17 cellular contexts compared by ENCODE assay signal in the genomic region with DNA sequence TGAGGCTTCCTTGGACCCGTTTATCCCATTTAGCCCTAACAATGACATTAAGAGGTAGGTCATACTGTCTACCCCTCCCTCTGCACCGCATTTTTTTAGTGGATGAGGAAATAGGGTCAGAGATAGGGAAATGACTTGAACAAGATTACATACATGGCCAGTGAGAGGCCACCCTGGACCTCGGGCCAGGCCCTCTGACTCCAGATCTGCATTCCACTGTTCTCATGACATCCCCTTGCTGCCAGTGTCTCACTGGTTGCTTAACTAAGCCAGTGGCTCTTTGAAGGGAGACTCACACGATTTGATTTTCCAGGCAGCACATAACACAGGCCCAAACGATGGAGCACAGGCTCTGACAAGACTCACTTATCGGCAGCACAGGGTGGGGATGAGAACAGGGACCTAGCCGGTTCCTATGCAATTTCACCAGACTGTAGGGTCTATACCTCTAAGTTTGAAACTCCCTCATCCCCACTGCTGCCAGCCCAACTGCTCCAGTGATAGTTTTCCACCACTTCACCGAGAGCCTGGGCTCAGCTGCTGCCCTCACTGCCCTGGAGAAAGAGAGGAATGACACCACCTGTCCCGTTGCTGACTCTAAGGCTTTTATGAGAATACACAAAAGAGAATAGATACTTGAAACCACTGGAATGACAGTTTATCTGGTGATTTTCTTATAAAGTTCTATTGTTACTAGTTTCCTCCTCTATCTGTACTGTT. TPM values are rescaled to one million over a fixed set of nuclear protein-coding genes. Genes with fewer than 3 reads are reported as not detected.
DNase-seq lines count a peak whose midpoint lies in the region; ATAC-seq and TF ChIP-seq lines count a peak whose summit lies in the region.
"Had no signal": no experiment of that assay in that cellular context is flagged by ENCODE, and none has a peak within 500 bp of the region (broad histone marks: within the 10 kb centered on the region; RNA-seq: fewer than 3 reads in every experiment).

No MANE protein-coding gene starts in this region.

- H3K9me3 ChIP-seq in KOPT-K1 (ENCODE audit: insufficient read depth, low read length, poor library complexity, severe bottlenecking) (peaks cover 7% of the 10 kb centered on the region), lower lobe of right lung (no peaks in the 10 kb centered on the region)
- H3K9me3 ChIP-seq: ovary had no signal

- peaks cover 26% of the 10 kb centered on the region for H3K4me1 ChIP-seq in lower lobe of right lung

- TF ChIP-seq CTCF in lower lobe of right lung (IDR thresholded peaks at IDR 0.05), result no peak

- H3K36me3 Mint-ChIP-seq in stimulated activated naive B cell treated with anti-CD40 and anti-IgM and Interleukin-4, amounts not matched to agents 10 μg/mL and 1 μg/mL and 100 μg/mL, for 72 hours, result peaks cover 48 to 77% of the 10 kb centered on the region in 2 donors

- no peaks in the 10 kb centered on the region for H3K27me3 Mint-ChIP-seq in stimulated activated naive B cell treated with anti-CD40 and anti-IgM and Interleukin-4, amounts not matched to agents 10 μg/mL and 1 μg/mL and 100 μg/mL, for 72 hours
- H3K27me3 Mint-ChIP-seq: dendritic cell treated with granulocyte-macrophage colony-stimulating factor and Interleukin-4, amounts not matched to agents 40 ng/mL and 50 ng/mL, for 4 days had no signal

- peak overlapping the region in 1 of 2 donors; percentile 65 for H3K4me3 Mint-ChIP-seq in stimulated activated naive B cell treated with anti-CD40 and anti-IgM and Interleukin-4, amounts not matched to agents 10 μg/mL and 1 μg/mL and 100 μg/mL, for 72 hours
- H3K4me3 Mint-ChIP-seq: dendritic cell treated with granulocyte-macrophage colony-stimulating factor and Interleukin-4, amounts not matched to agents 40 ng/mL and 50 ng/mL, for 4 days had no signal

- peaks cover 79 to 92% of the 10 kb centered on the region in 2 donors for H3K4me1 Mint-ChIP-seq in stimulated activated naive B cell treated with anti-CD40 and anti-IgM and Interleukin-4, amounts not matched to agents 10 μg/mL and 1 μg/mL and 100 μg/mL, for 72 hours

- H3K4me3 ChIP-seq in lower lobe of right lung, result no peak overlapping the region
- H3K4me3 ChIP-seq: ovary, suprapubic skin had no signal

- H3K9me3 Mint-ChIP-seq in stimulated activated naive B cell treated with anti-CD40 and anti-IgM and Interleukin-4, amounts not matched to agents 10 μg/mL and 1 μg/mL and 100 μg/mL, for 72 hours, result peaks cover 6 to 12% of the 10 kb centered on the region in 2 donors
- H3K9me3 Mint-ChIP-seq: dendritic cell treated with granulocyte-macrophage colony-stimulating factor and Interleukin-4, amounts not matched to agents 40 ng/mL and 50 ng/mL, for 4 days had no signal

- peak; percentile 36 to 37 for ATAC-seq in lower lobe of right lung
- ATAC-seq in stimulated activated naive B cell treated with anti-CD40 and anti-IgM and Interleukin-4, amounts not matched to agents 10 μg/mL and 1 μg/mL and 100 μg/mL, for 72 hours (replicated peaks), result no peak

- H3K36me3 ChIP-seq in KOPT-K1 (ENCODE audit: insufficient read depth, low read length), result peaks cover 5% of the 10 kb centered on the region; the same call in 1 of the 2 replicates
- H3K36me3 ChIP-seq in lower lobe of right lung, result peaks cover 13% of the 10 kb centered on the region
- H3K36me3 ChIP-seq: ovary had no signal

- peak overlapping the region; percentile 86 for H3K27ac Mint-ChIP-seq in stimulated activated naive B cell treated with anti-CD40 and anti-IgM and Interleukin-4, amounts not matched to agents 10 μg/mL and 1 μg/mL and 100 μg/mL, for 72 hours

- H3K27ac ChIP-seq in KOPT-K1 (ENCODE audit: low read depth, low read length, poor library complexity, severe bottlenecking) (peak overlapping the region; percentile 51), caudate nucleus (ENCODE audit: low read depth, low read length) (peak overlapping the region; percentile 1), lower lobe of right lung (no peak overlapping the region)
- H3K27ac ChIP-seq: ovary, suprapubic skin had no signal

- intact Hi-C loops in lower lobe of right lung (cut with DNase I), result no loop called here

- no peaks in the 10 kb centered on the region for H3K27me3 ChIP-seq in lower lobe of right lung (ENCODE audit: low read depth)
- H3K27me3 ChIP-seq: ovary, suprapubic skin had no signal

- DNase-seq in caudate nucleus (lab: John Stamatoyannopoulos, UW) (no peak), lower lobe of right lung (no peak), kidney tubule cell (ENCODE audit: low spot score) (no peak), hepatic stellate cell (ENCODE audit: low spot score) (no peak)
- no peak for DNase-seq in stimulated activated naive B cell treated with anti-CD40 and anti-IgM and Interleukin-4, amounts not matched to agents 10 μg/mL and 1 μg/mL and 100 μg/mL, for 72 hours
- no peak for DNase-seq in activated T-cell treated with anti-CD3 and anti-CD28 coated beads, Interleukin-2, amount 50 U/mL, for 1 hour
- DNase-seq: activated CD8-positive, alpha-beta memory T cell treated with anti-CD3 and anti-CD28 coated beads for 24 hours; activated gamma-delta T cell; DMS53; mesendoderm; NCI-H1092 treated with DMSO at 0.1 percent for 48 hours; NCI-H2171; NCI-H82; ovary had no signal

RNA-seq across cellular contexts. Expression of a gene that starts 19.5 kb away (rescaled TPM):
- total RNA-seq in lower lobe of right lung, result 9.5 TPM

RNA-seq across cellular contexts. Expression of a gene that starts 19.6 kb away (rescaled TPM):
- 88.5 TPM for total RNA-seq in lower lobe of right lung

RNA-seq across cellular contexts. Expression of a gene that starts 55.0 kb away (rescaled TPM):
- 17.9 TPM for total RNA-seq in lower lobe of right lung

RNA-seq across cellular contexts. Expression of a gene that starts 55.1 kb away (rescaled TPM):
- total RNA-seq in lower lobe of right lung, result 15.6 TPM

Comparison
In these comparisons a context has a peak if more than half of its experiments do, and no peak if none do; other contexts are left out.
1. ATAC-seq: peak in lower lobe of right lung (2 of 2); none in stimulated activated naive B cell treated with anti-CD40 and anti-IgM and Interleukin-4, amounts not matched to agents 10 μg/mL and 1 μg/mL and 100 μg/mL, for 72 hours (0 of 2).